Comparison of ENCODE assay signal across 8 cellular contexts in the genomic region with DNA sequence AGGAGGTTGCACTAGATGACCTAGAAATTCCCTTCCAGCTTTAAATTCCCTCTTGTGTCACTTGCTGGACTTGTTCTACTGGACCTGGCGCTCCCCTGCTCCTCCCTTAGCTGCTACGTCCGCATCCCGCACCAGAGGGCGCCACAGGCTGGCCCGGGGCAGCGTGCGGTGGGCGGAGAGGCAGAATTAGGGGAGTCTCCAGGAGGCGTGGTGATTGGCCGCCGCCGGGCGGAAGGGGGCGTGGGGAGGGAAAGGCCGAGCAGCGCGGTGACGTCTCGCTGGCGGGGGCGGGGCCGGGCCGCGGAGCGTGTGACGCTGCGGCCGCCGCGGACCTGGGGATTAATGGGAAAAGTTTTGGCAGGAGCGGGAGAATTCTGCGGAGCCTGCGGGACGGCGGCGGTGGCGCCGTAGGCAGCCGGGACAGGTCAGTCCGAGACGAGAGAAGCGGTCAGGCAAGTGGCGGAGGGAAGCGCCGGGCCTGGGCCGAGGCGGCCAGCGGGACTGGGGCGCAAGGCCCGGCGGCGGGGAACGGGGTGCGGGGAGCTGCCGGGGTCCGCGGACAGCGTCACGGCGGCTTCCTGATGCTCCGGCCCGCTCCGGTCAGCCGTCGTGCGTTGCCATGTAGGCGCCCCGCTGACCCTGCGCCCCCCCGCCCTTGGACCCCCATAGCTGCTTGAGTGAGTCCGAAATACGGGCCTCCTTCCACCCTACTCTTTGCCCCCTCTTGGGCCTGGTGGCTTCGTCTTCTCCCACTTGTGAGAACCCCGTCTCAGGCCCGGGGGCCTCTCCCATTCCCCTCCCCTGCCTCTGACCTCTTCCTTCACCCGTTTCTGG. TPM values are rescaled to one million over a fixed set of nuclear protein-coding genes. Genes with fewer than 3 reads are reported as not detected.
DNase-seq lines count a peak whose midpoint lies in the region; ATAC-seq, FAIRE-seq and TF ChIP-seq lines count a peak whose summit lies in the region.

A gene (plus strand): TSS at position 301 of the 834 bp plus-strand sequence. CDS start 68,530 bp downstream, outside the sequence.

- dilution Hi-C loops in keratinocyte (cut with MboI; ENCODE audit: extremely low pct_ligation_motif_present, low sequenced_read_pairs), result no loop called here

- no peak for FAIRE-seq in keratinocyte (lab: Jason Lieb, UNC)

- H2AFZ ChIP-seq in keratinocyte (ENCODE audit: control insufficient read depth, low read length), result peak within 1 kb of the TSS; percentile 82

- peak; percentile 86 for TF ChIP-seq CTCF in AG10803 (conservative IDR thresholded peaks at IDR 0.05; ENCODE audit: low read length)
- TF ChIP-seq CTCF in keratinocyte (optimal IDR thresholded peaks at IDR 0.05 in 1 of 3, IDR thresholded peaks at IDR 0.05 in 1 of 3, conservative IDR thresholded peaks at IDR 0.05 in 1 of 3; ENCODE audit: extremely low read depth in 1 of 3, insufficient read depth in 2 of 3, low read length in 3 of 3), result peak; percentile 91 to 97 (median 94)

- H3K36me3 ChIP-seq in keratinocyte (ENCODE audit: control insufficient read depth in 2 of 2, extremely low read depth in 1 of 2, insufficient read depth in 2 of 2, low read length in 2 of 2), result peaks cover 4 to 18% of the 10 kb centered on the region in 2 experiments

- peak within 1 kb of the TSS; percentile 87 for H3K9ac ChIP-seq in keratinocyte (ENCODE audit: control insufficient read depth, extremely low read depth, insufficient read depth, low read length)

- DNase-seq in AG10803 (ENCODE audit: low read depth) (peak; percentile 94), NCI-H345 (lab: John Stamatoyannopoulos, UW) (peak; percentile 95), keratinocyte (ENCODE audit: low read depth, low spot score) (peak; percentile 85)
- peak; percentile 95 to 98 (median 97) for DNase-seq in activated CD4-positive, CD25-positive, alpha-beta regulatory T cell (lab: John Stamatoyannopoulos, UW)
- DNase-seq in central memory CD4-positive, alpha-beta T cell, result peak; percentile 96
- peak; percentile 95 to 97 for DNase-seq in stimulated activated CD4-positive, alpha-beta T cell treated with anti-CD3 and anti-CD28 coated beads, Interleukin-15, amount 100 ng/mL, for 1 hour (ENCODE audit: low read depth in 1 of 2, low spot score in 1 of 2)

- H3K4me3 ChIP-seq in AG10803 (ENCODE audit: low read length) (peak within 1 kb of the TSS; percentile 87), keratinocyte (ENCODE audit: control insufficient read depth in 2 of 3, extremely low read depth in 1 of 3, insufficient read depth in 2 of 3, low read depth in 1 of 3, low read length in 3 of 3) (peak within 1 kb of the TSS; percentile 68 to 90 (median 81))

- peak within 1 kb of the TSS; percentile 99 for H3K4me2 ChIP-seq in keratinocyte (ENCODE audit: control insufficient read depth, extremely low read depth, insufficient read depth, low read depth, low read length)

- H3K27me3 ChIP-seq in keratinocyte (ENCODE audit: control insufficient read depth, extremely low read depth, insufficient read depth, low read length), result no peaks in the 10 kb centered on the region

- peak; percentile 93 for ATAC-seq in GM19023 (IDR thresholded peaks at IDR 0.05; ENCODE audit: unreplicated experiment)
- peak; percentile 97 for ATAC-seq in HG03280 (IDR thresholded peaks at IDR 0.05; ENCODE audit: unreplicated experiment)

- peaks cover 5% of the 10 kb centered on the region for H3K9me1 ChIP-seq in keratinocyte (ENCODE audit: control insufficient read depth, extremely low read depth, insufficient read depth, low read length)

- H3K27ac ChIP-seq in keratinocyte (ENCODE audit: control insufficient read depth, insufficient read depth, low read length), result peak within 1 kb of the TSS; percentile 82

- peaks cover 20% of the 10 kb centered on the region for H3K4me1 ChIP-seq in keratinocyte (ENCODE audit: control insufficient read depth, extremely low read depth, insufficient read depth, low read length)

- H4K20me1 ChIP-seq in keratinocyte (ENCODE audit: control insufficient read depth, extremely low read depth, insufficient read depth, low read length), result no peaks in the 10 kb centered on the region

- no peaks in the 10 kb centered on the region for H3K9me3 ChIP-seq in keratinocyte (ENCODE audit: control insufficient read depth, low read depth, low read length)

- peaks cover 40% of the 10 kb centered on the region for H3K79me2 ChIP-seq in keratinocyte (ENCODE audit: control insufficient read depth, insufficient read depth, low read length)

RNA-seq across cellular contexts. Expression of the gene that starts here (rescaled TPM):
- polyA plus RNA-seq in keratinocyte, result 15.1 to 24.4 TPM (median 20.6 TPM) in 3 replicates
- 11.1 TPM for polyA plus RNA-seq in keratinocyte (2011; ENCODE audit: low read depth)
- 17.4 and 22.7 TPM in 2 replicates for polyA plus RNA-seq in keratinocyte (2011; cell fraction: cytosol; rRNA removed)
- polyA plus RNA-seq in keratinocyte (2011; cell fraction: nucleus; rRNA removed), result 30.6 and 39.0 TPM in 2 replicates
- polyA plus RNA-seq in keratinocyte (2012; ENCODE audit: low replicate concordance), result 31.1 and 48.5 TPM in 2 replicates
- polyA minus RNA-seq in keratinocyte, result 28.7 to 66.9 TPM (median 29.2 TPM) in 3 replicates
- polyA minus RNA-seq in keratinocyte (2011; cell fraction: cytosol; rRNA and poly(A)+ RNA removed), result 21.1 TPM
- 16.0 and 19.2 TPM in 2 replicates for polyA minus RNA-seq in keratinocyte (2011; cell fraction: nucleus; rRNA and poly(A)+ RNA removed)

Comparison
In these comparisons a context has a peak if more than half of its experiments do, and no peak if none do; other contexts are left out.
1. Peak in every context shown above with its lines: DNase-seq, ATAC-seq, H3K4me3 ChIP-seq and H3K27ac ChIP-seq.